In genomic region chr11:16395601-16396000, GRCh38 we compare ENCODE assay signal across 17 cellular contexts. TPM values are rescaled to one million over a fixed set of nuclear protein-coding genes. Genes with fewer than 3 reads are reported as not detected.
"Had no signal": no experiment of that assay in that cellular context is flagged by ENCODE, and none has a peak within 500 bp of the region (broad histone marks: within the 10 kb centered on the region; RNA-seq: fewer than 3 reads in every experiment).

No MANE protein-coding gene starts in this region.

- H3K27me3 ChIP-seq: tibial artery had no signal

- ATAC-seq: activated naive CD4-positive, alpha-beta T cell treated with anti-CD3 and anti-CD28 coated beads, Interleukin-2, amount 50 U/mL, for 72 hours; activated T-cell treated with anti-CD3 and anti-CD28 coated beads, Interleukin-2, amount 50 U/mL, for 4 hours had no signal

- H3K27ac ChIP-seq: tibial artery, VCaP had no signal

- DNase-seq: activated CD4-positive, alpha-beta memory T cell treated with anti-CD3 and anti-CD28 coated beads for 36 hours; activated effector memory CD4-positive, alpha-beta T cell treated with anti-CD3 and anti-CD28 coated beads, Interleukin-2, amount 50 U/mL, for 16 hours; activated T-cell treated with anti-CD3 and anti-CD28 coated beads, Interleukin-2, amount 50 U/mL, for 4 hours; amniotic stem cell; dermis blood vessel endothelial cell; endodermal cell; erythroblast; hippocampal formation; nephron progenitor cell; occipital lobe; stimulated activated CD4-positive, alpha-beta T cell treated with anti-CD3 and anti-CD28 coated beads, Interleukin-15, amount 100 ng/mL, for 24 hours; stimulated activated CD4-positive, alpha-beta T cell treated with anti-CD3 and anti-CD28 coated beads, Interleukin-4, amount 100 ng/mL, for 24 hours; stimulated activated naive CD4-positive, alpha-beta T cell; T-helper 9 cell; tibial artery had no signal

- H3K9me3 ChIP-seq: tibial artery had no signal

- H3K36me3 ChIP-seq: tibial artery had no signal

- H3K4me3 ChIP-seq: tibial artery had no signal

RNA-seq across cellular contexts. Expression of gene SOX6, which starts 39.3 kb away (rescaled TPM):
- total RNA-seq: activated CD4-positive, alpha-beta memory T cell treated with anti-CD3 and anti-CD28 coated beads for 36 hours; activated naive CD4-positive, alpha-beta T cell treated with anti-CD3 and anti-CD28 coated beads, Interleukin-2, amount 50 U/mL, for 72 hours had no signal
